ENCODE assay signal across 34 cellular contexts in genomic region chrX:14489437-14489836, GRCh38. TPM values are rescaled to one million over a fixed set of nuclear protein-coding genes. Genes with fewer than 3 reads are reported as not detected.
"Had no signal": no experiment of that assay in that cellular context is flagged by ENCODE, and none has a peak within 500 bp of the region (broad histone marks: within the 10 kb centered on the region; RNA-seq: fewer than 3 reads in every experiment).

No MANE protein-coding gene starts in this region.

- H3K4me1 Mint-ChIP-seq: activated naive CD4-positive, alpha-beta T cell treated with anti-CD3 and anti-CD28 coated beads, Interleukin-2, amount 50 U/mL, for 24 hours; activated T-helper 17 cell treated with anti-CD3 and anti-CD28 coated beads, Interleukin-2, amount 50 U/mL, for 72 hours had no signal

- H3K36me3 ChIP-seq: gastroesophageal sphincter, left lung, lower lobe of right lung, WERI-Rb-1 had no signal

- H3K4me2 ChIP-seq: hepatocyte had no signal

- ATAC-seq: activated CD4-positive, CD25-positive, alpha-beta regulatory T cell treated with anti-CD3 and anti-CD28 coated beads, Interleukin-2, amount 50 U/mL, for 24 hours; activated naive CD8-positive, alpha-beta T cell treated with anti-CD3 and anti-CD28 coated beads, Interleukin-2, amount 50 U/mL, for 24 hours; activated T-helper 17 cell treated with anti-CD3 and anti-CD28 coated beads, Interleukin-2, amount 50 U/mL, for 72 hours; effector memory CD8-positive, alpha-beta T cell; gastroesophageal sphincter; left lung; lower lobe of right lung; natural killer cell treated with Interleukin-12 subunit alpha and Interleukin-12 subunit beta and Interleukin-15 and Interleukin-18, amount 100 ng/mL, for 72 hours; sciatic nerve; stimulated activated naive CD8-positive, alpha-beta T cell treated with anti-CD3 and anti-CD28 coated beads, Interleukin-15, Interleukin-2, amounts not matched to agents 100 U/mL and 50 U/mL, for 24 hours had no signal

- H3K27ac Mint-ChIP-seq: activated naive CD4-positive, alpha-beta T cell treated with anti-CD3 and anti-CD28 coated beads, Interleukin-2, amount 50 U/mL, for 24 hours; activated naive CD8-positive, alpha-beta T cell treated with anti-CD3 and anti-CD28 coated beads, Interleukin-2, amount 50 U/mL, for 24 hours; activated T-cell treated with anti-CD3 and anti-CD28 coated beads, Interleukin-2, amount 50 U/mL, for 24 hours; activated T-helper 17 cell treated with anti-CD3 and anti-CD28 coated beads, Interleukin-2, amount 50 U/mL, for 72 hours; effector memory CD8-positive, alpha-beta T cell; natural killer cell treated with Interleukin-12 subunit alpha and Interleukin-12 subunit beta and Interleukin-15 and Interleukin-18, amount 100 ng/mL, for 72 hours had no signal

- H3K27ac ChIP-seq: gastroesophageal sphincter, hepatocyte, left lung, lower lobe of right lung, skin epidermis, testis, WERI-Rb-1 had no signal

- H3K27me3 Mint-ChIP-seq: activated naive CD4-positive, alpha-beta T cell treated with anti-CD3 and anti-CD28 coated beads, Interleukin-2, amount 50 U/mL, for 24 hours; activated naive CD8-positive, alpha-beta T cell treated with anti-CD3 and anti-CD28 coated beads, Interleukin-2, amount 50 U/mL, for 24 hours; activated T-helper 17 cell treated with anti-CD3 and anti-CD28 coated beads, Interleukin-2, amount 50 U/mL, for 72 hours; effector memory CD8-positive, alpha-beta T cell had no signal

- H3K9me3 Mint-ChIP-seq: activated naive CD4-positive, alpha-beta T cell treated with anti-CD3 and anti-CD28 coated beads, Interleukin-2, amount 50 U/mL, for 24 hours; activated naive CD8-positive, alpha-beta T cell treated with anti-CD3 and anti-CD28 coated beads, Interleukin-2, amount 50 U/mL, for 24 hours; activated T-cell treated with anti-CD3 and anti-CD28 coated beads, Interleukin-2, amount 50 U/mL, for 24 hours; activated T-helper 17 cell treated with anti-CD3 and anti-CD28 coated beads, Interleukin-2, amount 50 U/mL, for 72 hours; effector memory CD8-positive, alpha-beta T cell; natural killer cell treated with Interleukin-12 subunit alpha and Interleukin-12 subunit beta and Interleukin-15 and Interleukin-18, amount 100 ng/mL, for 72 hours had no signal

- H3K4me3 ChIP-seq: gastroesophageal sphincter, hepatocyte, left lung, lower lobe of right lung, skin epidermis, testis had no signal

- H3K4me3 Mint-ChIP-seq: activated naive CD4-positive, alpha-beta T cell treated with anti-CD3 and anti-CD28 coated beads, Interleukin-2, amount 50 U/mL, for 24 hours; activated naive CD8-positive, alpha-beta T cell treated with anti-CD3 and anti-CD28 coated beads, Interleukin-2, amount 50 U/mL, for 24 hours; activated T-cell treated with anti-CD3 and anti-CD28 coated beads, Interleukin-2, amount 50 U/mL, for 24 hours; activated T-helper 17 cell treated with anti-CD3 and anti-CD28 coated beads, Interleukin-2, amount 50 U/mL, for 72 hours; effector memory CD8-positive, alpha-beta T cell; natural killer cell treated with Interleukin-12 subunit alpha and Interleukin-12 subunit beta and Interleukin-15 and Interleukin-18, amount 100 ng/mL, for 72 hours had no signal

- H3K4me1 ChIP-seq: gastroesophageal sphincter, left lung, lower lobe of right lung, testis had no signal

- H3K9me3 ChIP-seq: gastroesophageal sphincter, left lung, lower lobe of right lung, testis had no signal

- FAIRE-seq: keratinocyte, urothelium cell line had no signal

- H3K27me3 ChIP-seq: gastroesophageal sphincter, hepatocyte, left lung, testis had no signal

- DNase-seq: activated CD8-positive, alpha-beta memory T cell treated with anti-CD3 and anti-CD28 coated beads, Interleukin-2, amount 50 U/mL, for 48 hours; activated gamma-delta T cell treated with Interleukin-2 at 50 U/mL for 16 hours; activated naive CD8-positive, alpha-beta T cell treated with anti-CD3 and anti-CD28 coated beads, Interleukin-2, amount 50 U/mL, for 24 hours; activated T-cell treated with anti-CD3 and anti-CD28 coated beads, Interleukin-2, amount 50 U/mL, for 24 hours; cortex of kidney; effector memory CD8-positive, alpha-beta T cell; left lung; lower lobe of right lung; retina; stimulated activated CD4-positive, alpha-beta T cell treated with anti-CD3 and anti-CD28 coated beads, Interleukin-12 subunit alpha, Interleukin-12 subunit beta, amount 100 ng/mL, for 4 hours; stimulated activated CD4-positive, alpha-beta T cell treated with anti-CD3 and anti-CD28 coated beads, Interleukin-4, amount 100 ng/mL, for 1 hour; stimulated activated naive CD8-positive, alpha-beta T cell treated with anti-CD3 and anti-CD28 coated beads, Interleukin-15, Interleukin-2, amounts not matched to agents 100 U/mL and 50 U/mL, for 24 hours; T1000; testis; trophoblast cell; WERI-Rb-1 had no signal

- H3K36me3 Mint-ChIP-seq: activated naive CD4-positive, alpha-beta T cell treated with anti-CD3 and anti-CD28 coated beads, Interleukin-2, amount 50 U/mL, for 24 hours; natural killer cell treated with Interleukin-12 subunit alpha and Interleukin-12 subunit beta and Interleukin-15 and Interleukin-18, amount 100 ng/mL, for 72 hours had no signal

RNA-seq across cellular contexts. Expression of gene GLRA2, which starts 39.9 kb away (rescaled TPM):
- total RNA-seq: activated CD8-positive, alpha-beta memory T cell treated with anti-CD3 and anti-CD28 coated beads for 36 hours; activated T-helper 17 cell treated with anti-CD3 and anti-CD28 coated beads, Interleukin-2, amount 50 U/mL, for 72 hours; chondrocyte; fibroblast of lung; fibroblast of villous mesenchyme; gastroesophageal sphincter; hepatocyte; left lung; lower lobe of right lung; mononuclear cell; natural killer cell treated with Interleukin-12 subunit alpha and Interleukin-12 subunit beta and Interleukin-15 and Interleukin-18, amount 100 ng/mL, for 72 hours; osteoblast; posterior vena cava had no signal
- polyA plus RNA-seq: esophagus, fibroblast of lung, hepatocyte, keratinocyte had no signal
